31 cellular contexts compared by ENCODE assay signal in genomic region chr10:10141983-10142382, GRCh38.
"Had no signal": no experiment of that assay in that cellular context is flagged by ENCODE, and none has a peak within 500 bp of the region (broad histone marks: within the 10 kb centered on the region; RNA-seq: fewer than 3 reads in every experiment).

No MANE protein-coding gene starts in this region.

- H3K27ac Mint-ChIP-seq: activated CD4-positive, alpha-beta memory T cell treated with anti-CD3 and anti-CD28 coated beads, Interleukin-2, amount 10 ng/mL, durations not matched to agents 7 days and 5 days; activated CD4-positive, alpha-beta T cell treated with anti-CD3 and anti-CD28 coated beads for 36 hours; activated CD4-positive, alpha-beta T cell treated with anti-CD3 and anti-CD28 coated beads, Interleukin-2, amount 10 ng/mL, durations not matched to agents 7 days and 5 days; activated naive CD4-positive, alpha-beta T cell treated with anti-CD3 and anti-CD28 coated beads, Interleukin-2, amount 10 ng/mL, durations not matched to agents 7 days and 5 days; activated naive CD4-positive, alpha-beta T cell treated with anti-CD3 and anti-CD28 coated beads, Interleukin-2, amount 50 U/mL, for 72 hours; activated naive CD8-positive, alpha-beta T cell treated with anti-CD3 and anti-CD28 coated beads, Interleukin-2, amount 10 ng/mL, durations not matched to agents 7 days and 5 days; activated T-cell treated with anti-CD3 and anti-CD28 coated beads, Interleukin-2, amount 50 U/mL, for 24 hours; activated T-cell treated with anti-CD3 and anti-CD28 coated beads, Interleukin-2, amount 50 U/mL, for 72 hours; dendritic cell treated with granulocyte-macrophage colony-stimulating factor and Interleukin-4, amounts not matched to agents 40 ng/mL and 50 ng/mL, for 4 days; T-helper 17 cell; T-helper 2 cell treated with Interferon-gamma antibody and Interleukin-4, amounts not matched to agents 5 μg/mL and 100 μg/mL, for 36 hours had no signal

- ATAC-seq: activated CD4-positive, alpha-beta T cell treated with anti-CD3 and anti-CD28 coated beads for 36 hours; activated naive CD4-positive, alpha-beta T cell treated with anti-CD3 and anti-CD28 coated beads, Interleukin-2, amount 50 U/mL, for 72 hours; activated T-cell treated with anti-CD3 and anti-CD28 coated beads, Interleukin-2, amount 50 U/mL, for 72 hours; gastroesophageal sphincter; T-helper 17 cell had no signal

- H3K4me3 ChIP-seq: coronary artery, dorsolateral prefrontal cortex, esophagus muscularis mucosa, gastroesophageal sphincter had no signal

- H3K4me1 ChIP-seq: esophagus muscularis mucosa, gastroesophageal sphincter had no signal

- DNase-seq: activated CD4-positive, alpha-beta memory T cell treated with anti-CD3 and anti-CD28 coated beads, Interleukin-2, amount 10 ng/mL, durations not matched to agents 7 days and 5 days; activated CD4-positive, alpha-beta T cell treated with anti-CD3 and anti-CD28 coated beads for 36 hours; activated CD4-positive, alpha-beta T cell treated with anti-CD3 and anti-CD28 coated beads, Interleukin-2, amount 10 ng/mL, durations not matched to agents 7 days and 5 days; activated CD4-positive, alpha-beta T cell treated with anti-CD3 and anti-CD28 coated beads, Interleukin-2, amount 50 U/mL, for 4 hours; activated CD4-positive, CD25-positive, alpha-beta regulatory T cell; activated CD4-positive, CD25-positive, alpha-beta regulatory T cell treated with anti-CD3 and anti-CD28 coated beads, Interleukin-2, amount 50 U/mL, for 72 hours; activated CD8-positive, alpha-beta memory T cell treated with anti-CD3 and anti-CD28 coated beads, Interleukin-2, amount 50 U/mL, for 48 hours; activated gamma-delta T cell; activated naive CD4-positive, alpha-beta T cell; activated naive CD4-positive, alpha-beta T cell treated with anti-CD3 and anti-CD28 coated beads, Interleukin-2, amount 10 ng/mL, durations not matched to agents 7 days and 5 days; activated naive CD8-positive, alpha-beta T cell treated with anti-CD3 and anti-CD28 coated beads, Interleukin-2, amount 10 ng/mL, durations not matched to agents 7 days and 5 days; activated T-cell treated with anti-CD3 and anti-CD28 coated beads for 4 hours; activated T-cell treated with anti-CD3 and anti-CD28 coated beads, Interleukin-2, amount 50 U/mL, for 24 hours; activated T-cell treated with anti-CD3 and anti-CD28 coated beads, Interleukin-2, amount 50 U/mL, for 72 hours; anterior cingulate cortex; brain microvascular endothelial cell; dorsolateral prefrontal cortex; effector memory CD4-positive, alpha-beta T cell; erythroblast; foreskin melanocyte; T-helper 1 cell; T-helper 17 cell; T1000; WERI-Rb-1 had no signal

- H3K9me3 ChIP-seq: esophagus muscularis mucosa, gastroesophageal sphincter had no signal

- H3K4me3 Mint-ChIP-seq: activated CD4-positive, alpha-beta memory T cell treated with anti-CD3 and anti-CD28 coated beads, Interleukin-2, amount 10 ng/mL, durations not matched to agents 7 days and 5 days; activated CD4-positive, alpha-beta T cell treated with anti-CD3 and anti-CD28 coated beads for 36 hours; activated CD4-positive, alpha-beta T cell treated with anti-CD3 and anti-CD28 coated beads, Interleukin-2, amount 10 ng/mL, durations not matched to agents 7 days and 5 days; activated naive CD4-positive, alpha-beta T cell treated with anti-CD3 and anti-CD28 coated beads, Interleukin-2, amount 10 ng/mL, durations not matched to agents 7 days and 5 days; activated naive CD8-positive, alpha-beta T cell treated with anti-CD3 and anti-CD28 coated beads, Interleukin-2, amount 10 ng/mL, durations not matched to agents 7 days and 5 days; activated T-cell treated with anti-CD3 and anti-CD28 coated beads, Interleukin-2, amount 50 U/mL, for 24 hours; activated T-cell treated with anti-CD3 and anti-CD28 coated beads, Interleukin-2, amount 50 U/mL, for 72 hours; central memory CD8-positive, alpha-beta T cell; dendritic cell treated with granulocyte-macrophage colony-stimulating factor and Interleukin-4, amounts not matched to agents 40 ng/mL and 50 ng/mL, for 4 days; T-helper 17 cell; T-helper 2 cell treated with Interferon-gamma antibody and Interleukin-4, amounts not matched to agents 5 μg/mL and 100 μg/mL, for 36 hours had no signal

- H3K27ac ChIP-seq: brain microvascular endothelial cell, coronary artery, dorsolateral prefrontal cortex, esophagus muscularis mucosa, gastroesophageal sphincter, WERI-Rb-1 had no signal

- H3K27me3 Mint-ChIP-seq: activated CD4-positive, alpha-beta T cell treated with anti-CD3 and anti-CD28 coated beads for 36 hours; activated naive CD4-positive, alpha-beta T cell treated with anti-CD3 and anti-CD28 coated beads, Interleukin-2, amount 10 ng/mL, durations not matched to agents 7 days and 5 days; activated naive CD8-positive, alpha-beta T cell treated with anti-CD3 and anti-CD28 coated beads, Interleukin-2, amount 10 ng/mL, durations not matched to agents 7 days and 5 days; activated T-cell treated with anti-CD3 and anti-CD28 coated beads, Interleukin-2, amount 50 U/mL, for 24 hours; central memory CD8-positive, alpha-beta T cell; dendritic cell treated with granulocyte-macrophage colony-stimulating factor and Interleukin-4, amounts not matched to agents 40 ng/mL and 50 ng/mL, for 4 days had no signal

- H3K36me3 Mint-ChIP-seq: activated naive CD4-positive, alpha-beta T cell treated with anti-CD3 and anti-CD28 coated beads, Interleukin-2, amount 10 ng/mL, durations not matched to agents 7 days and 5 days; activated naive CD4-positive, alpha-beta T cell treated with anti-CD3 and anti-CD28 coated beads, Interleukin-2, amount 50 U/mL, for 72 hours; activated naive CD8-positive, alpha-beta T cell treated with anti-CD3 and anti-CD28 coated beads, Interleukin-2, amount 10 ng/mL, durations not matched to agents 7 days and 5 days had no signal

- H3K36me3 ChIP-seq: brain microvascular endothelial cell, esophagus muscularis mucosa, gastroesophageal sphincter, WERI-Rb-1 had no signal

- H3K27me3 ChIP-seq: brain microvascular endothelial cell, esophagus muscularis mucosa, gastroesophageal sphincter had no signal

- H3K9me3 Mint-ChIP-seq: activated CD4-positive, alpha-beta memory T cell treated with anti-CD3 and anti-CD28 coated beads, Interleukin-2, amount 10 ng/mL, durations not matched to agents 7 days and 5 days; activated CD4-positive, alpha-beta T cell treated with anti-CD3 and anti-CD28 coated beads, Interleukin-2, amount 10 ng/mL, durations not matched to agents 7 days and 5 days; activated naive CD4-positive, alpha-beta T cell treated with anti-CD3 and anti-CD28 coated beads, Interleukin-2, amount 10 ng/mL, durations not matched to agents 7 days and 5 days; activated naive CD4-positive, alpha-beta T cell treated with anti-CD3 and anti-CD28 coated beads, Interleukin-2, amount 50 U/mL, for 72 hours; activated naive CD8-positive, alpha-beta T cell treated with anti-CD3 and anti-CD28 coated beads, Interleukin-2, amount 10 ng/mL, durations not matched to agents 7 days and 5 days; activated T-cell treated with anti-CD3 and anti-CD28 coated beads, Interleukin-2, amount 50 U/mL, for 24 hours; activated T-cell treated with anti-CD3 and anti-CD28 coated beads, Interleukin-2, amount 50 U/mL, for 72 hours; central memory CD8-positive, alpha-beta T cell; dendritic cell treated with granulocyte-macrophage colony-stimulating factor and Interleukin-4, amounts not matched to agents 40 ng/mL and 50 ng/mL, for 4 days; T-helper 2 cell treated with Interferon-gamma antibody and Interleukin-4, amounts not matched to agents 5 μg/mL and 100 μg/mL, for 36 hours had no signal

- H3K4me1 Mint-ChIP-seq: activated naive CD8-positive, alpha-beta T cell treated with anti-CD3 and anti-CD28 coated beads, Interleukin-2, amount 10 ng/mL, durations not matched to agents 7 days and 5 days; central memory CD8-positive, alpha-beta T cell had no signal
